ENCODE assay signal across 1 cellular context in the genomic region with DNA sequence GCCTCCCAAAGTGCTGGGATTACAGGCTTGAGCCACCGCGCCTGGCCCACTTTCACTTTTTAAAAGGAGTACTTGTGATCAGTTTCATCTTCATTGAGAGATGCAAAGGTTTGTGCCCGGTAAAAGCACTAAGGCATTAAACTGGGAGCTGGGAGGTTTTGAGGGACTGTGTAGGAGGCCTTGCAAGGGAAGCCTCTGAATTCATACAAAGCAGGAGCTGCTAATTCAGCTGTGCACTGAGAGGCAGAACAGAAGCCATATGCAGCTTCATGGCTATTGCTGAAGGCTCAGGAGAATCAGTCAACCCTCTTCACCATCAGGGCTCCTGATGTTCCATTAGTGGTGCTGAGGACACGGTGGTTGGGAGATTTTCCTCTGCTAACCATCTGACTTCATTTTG.
TF ChIP-seq lines count a peak whose summit lies in the region.

No MANE protein-coding gene starts in this region.

TF ChIP-seq in GM23338, 12 proteins besides CTCF, POLR2A, EP300 and RAD21 (continued from another document):
- TF ChIP-seq, protein P1, sequence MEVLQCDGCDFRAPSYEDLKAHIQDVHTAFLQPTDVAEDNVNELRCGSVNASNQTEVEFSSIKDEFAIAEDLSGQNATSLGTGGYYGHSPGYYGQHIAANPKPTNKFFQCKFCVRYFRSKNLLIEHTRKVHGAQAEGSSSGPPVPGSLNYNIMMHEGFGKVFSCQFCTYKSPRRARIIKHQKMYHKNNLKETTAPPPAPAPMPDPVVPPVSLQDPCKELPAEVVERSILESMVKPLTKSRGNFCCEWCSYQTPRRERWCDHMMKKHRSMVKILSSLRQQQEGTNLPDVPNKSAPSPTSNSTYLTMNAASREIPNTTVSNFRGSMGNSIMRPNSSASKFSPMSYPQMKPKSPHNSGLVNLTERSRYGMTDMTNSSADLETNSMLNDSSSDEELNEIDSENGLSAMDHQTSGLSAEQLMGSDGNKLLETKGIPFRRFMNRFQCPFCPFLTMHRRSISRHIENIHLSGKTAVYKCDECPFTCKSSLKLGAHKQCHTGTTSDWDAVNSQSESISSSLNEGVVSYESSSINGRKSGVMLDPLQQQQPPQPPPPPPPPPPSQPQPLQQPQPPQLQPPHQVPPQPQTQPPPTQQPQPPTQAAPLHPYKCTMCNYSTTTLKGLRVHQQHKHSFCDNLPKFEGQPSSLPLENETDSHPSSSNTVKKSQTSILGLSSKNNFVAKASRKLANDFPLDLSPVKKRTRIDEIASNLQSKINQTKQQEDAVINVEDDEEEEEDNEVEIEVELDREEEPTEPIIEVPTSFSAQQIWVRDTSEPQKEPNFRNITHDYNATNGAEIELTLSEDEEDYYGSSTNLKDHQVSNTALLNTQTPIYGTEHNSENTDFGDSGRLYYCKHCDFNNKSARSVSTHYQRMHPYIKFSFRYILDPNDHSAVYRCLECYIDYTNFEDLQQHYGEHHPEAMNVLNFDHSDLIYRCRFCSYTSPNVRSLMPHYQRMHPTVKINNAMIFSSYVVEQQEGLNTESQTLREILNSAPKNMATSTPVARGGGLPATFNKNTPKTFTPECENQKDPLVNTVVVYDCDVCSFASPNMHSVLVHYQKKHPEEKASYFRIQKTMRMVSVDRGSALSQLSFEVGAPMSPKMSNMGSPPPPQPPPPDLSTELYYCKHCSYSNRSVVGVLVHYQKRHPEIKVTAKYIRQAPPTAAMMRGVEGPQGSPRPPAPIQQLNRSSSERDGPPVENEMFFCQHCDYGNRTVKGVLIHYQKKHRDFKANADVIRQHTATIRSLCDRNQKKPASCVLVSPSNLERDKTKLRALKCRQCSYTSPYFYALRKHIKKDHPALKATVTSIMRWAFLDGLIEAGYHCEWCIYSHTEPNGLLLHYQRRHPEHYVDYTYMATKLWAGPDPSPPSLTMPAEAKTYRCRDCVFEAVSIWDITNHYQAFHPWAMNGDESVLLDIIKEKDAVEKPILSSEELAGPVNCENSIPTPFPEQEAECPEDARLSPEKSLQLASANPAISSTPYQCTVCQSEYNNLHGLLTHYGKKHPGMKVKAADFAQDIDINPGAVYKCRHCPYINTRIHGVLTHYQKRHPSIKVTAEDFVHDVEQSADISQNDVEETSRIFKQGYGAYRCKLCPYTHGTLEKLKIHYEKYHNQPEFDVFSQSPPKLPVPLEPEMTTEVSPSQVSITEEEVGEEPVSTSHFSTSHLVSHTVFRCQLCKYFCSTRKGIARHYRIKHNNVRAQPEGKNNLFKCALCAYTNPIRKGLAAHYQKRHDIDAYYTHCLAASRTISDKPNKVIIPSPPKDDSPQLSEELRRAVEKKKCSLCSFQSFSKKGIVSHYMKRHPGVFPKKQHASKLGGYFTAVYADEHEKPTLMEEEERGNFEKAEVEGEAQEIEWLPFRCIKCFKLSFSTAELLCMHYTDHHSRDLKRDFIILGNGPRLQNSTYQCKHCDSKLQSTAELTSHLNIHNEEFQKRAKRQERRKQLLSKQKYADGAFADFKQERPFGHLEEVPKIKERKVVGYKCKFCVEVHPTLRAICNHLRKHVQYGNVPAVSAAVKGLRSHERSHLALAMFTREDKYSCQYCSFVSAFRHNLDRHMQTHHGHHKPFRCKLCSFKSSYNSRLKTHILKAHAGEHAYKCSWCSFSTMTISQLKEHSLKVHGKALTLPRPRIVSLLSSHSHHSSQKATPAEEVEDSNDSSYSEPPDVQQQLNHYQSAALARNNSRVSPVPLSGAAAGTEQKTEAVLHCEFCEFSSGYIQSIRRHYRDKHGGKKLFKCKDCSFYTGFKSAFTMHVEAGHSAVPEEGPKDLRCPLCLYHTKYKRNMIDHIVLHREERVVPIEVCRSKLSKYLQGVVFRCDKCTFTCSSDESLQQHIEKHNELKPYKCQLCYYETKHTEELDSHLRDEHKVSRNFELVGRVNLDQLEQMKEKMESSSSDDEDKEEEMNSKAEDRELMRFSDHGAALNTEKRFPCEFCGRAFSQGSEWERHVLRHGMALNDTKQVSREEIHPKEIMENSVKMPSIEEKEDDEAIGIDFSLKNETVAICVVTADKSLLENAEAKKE (CRISPR knock-in tag; IDR thresholded peaks at IDR 0.05): no peak
TF ChIP-seq in GM23338: peak in this region for 0.
